ENCODE assay signal across 15 cellular contexts in genomic region chr1:226976671-226977287, GRCh38.
"Had no signal": no experiment of that assay in that cellular context is flagged by ENCODE, and none has a peak within 500 bp of the region (broad histone marks: within the 10 kb centered on the region; RNA-seq: fewer than 3 reads in every experiment).

No MANE protein-coding gene starts in this region.

- H3K36me3 ChIP-seq: neural progenitor cell had no signal

- H3K27me3 ChIP-seq: neural progenitor cell, spleen, testis had no signal

- H3K4me3 Mint-ChIP-seq: activated CD4-positive, alpha-beta memory T cell treated with anti-CD3 and anti-CD28 coated beads for 36 hours; activated T-cell treated with anti-CD3 and anti-CD28 coated beads, Interleukin-2, amount 50 U/mL, for 72 hours; neural progenitor cell had no signal

- H3K9me3 ChIP-seq: testis had no signal

- H3K4me3 ChIP-seq: neural progenitor cell, spleen, testis had no signal

- ATAC-seq: activated T-cell treated with anti-CD3 and anti-CD28 coated beads, Interleukin-2, amount 50 U/mL, for 72 hours; esophagus mucosa; left lobe of liver had no signal

- H3K27me3 Mint-ChIP-seq: activated CD4-positive, alpha-beta memory T cell treated with anti-CD3 and anti-CD28 coated beads for 36 hours had no signal

- DNase-seq: activated CD4-positive, alpha-beta memory T cell treated with anti-CD3 and anti-CD28 coated beads for 36 hours; activated CD4-positive, CD25-positive, alpha-beta regulatory T cell treated with anti-CD3 and anti-CD28 coated beads, Interleukin-2, amount 50 U/mL, for 72 hours; activated gamma-delta T cell treated with Interleukin-2 at 50 U/mL for 16 hours; activated T-cell treated with anti-CD3 and anti-CD28 coated beads, Interleukin-2, amount 50 U/mL, for 72 hours; dermis blood vessel endothelial cell; glutamatergic neuron; midbrain; spleen; stimulated activated CD4-positive, alpha-beta T cell treated with anti-CD3 and anti-CD28 coated beads, Interleukin-1b, Interleukin-23, amount 100 ng/mL, for 48 hours; stimulated activated naive CD4-positive, alpha-beta T cell treated with Interleukin-2 at 50 U/mL for 16 hours; SW 1271 had no signal

- H3K9ac ChIP-seq: neural progenitor cell had no signal

- H3K27ac ChIP-seq: neural progenitor cell, spleen, testis had no signal

- H3K27ac Mint-ChIP-seq: activated CD4-positive, alpha-beta memory T cell treated with anti-CD3 and anti-CD28 coated beads for 36 hours; activated T-cell treated with anti-CD3 and anti-CD28 coated beads, Interleukin-2, amount 50 U/mL, for 72 hours; neural progenitor cell had no signal
